11 cellular contexts compared by ENCODE assay signal in genomic region chr13:67353891-67354459, GRCh38.
DNase-seq lines count a peak whose midpoint lies in the region; ATAC-seq and TF ChIP-seq lines count a peak whose summit lies in the region.
"Had no signal": no experiment of that assay in that cellular context is flagged by ENCODE, and none has a peak within 500 bp of the region (broad histone marks: within the 10 kb centered on the region; RNA-seq: fewer than 3 reads in every experiment).

No MANE protein-coding gene starts in this region.

- in situ Hi-C loops in brain microvascular endothelial cell (cut with HindIII; ENCODE audit: low pct_ligation_motif_present, low sequenced_read_pairs) = no loop called here

- H2AFZ ChIP-seq in osteoblast (ENCODE audit: low read length) = peak overlapping the region; percentile 85

- no peak for ATAC-seq in HG03342 (IDR thresholded peaks at IDR 0.05; ENCODE audit: unreplicated experiment)
- no peak for ATAC-seq in GM21423 (IDR thresholded peaks at IDR 0.05; ENCODE audit: unreplicated experiment)

- H3K79me2 ChIP-seq in osteoblast (ENCODE audit: insufficient read depth, low read length) = no peaks in the 10 kb centered on the region

- H4K20me1 ChIP-seq in osteoblast (ENCODE audit: insufficient read depth, low read length) = no peaks in the 10 kb centered on the region

- H3K36me3 ChIP-seq in brain microvascular endothelial cell (replicated peaks) (no peaks in the 10 kb centered on the region), osteoblast (ENCODE audit: insufficient read depth, low read length) (no peaks in the 10 kb centered on the region)

- no peaks in the 10 kb centered on the region for H3K9me3 ChIP-seq in osteoblast (ENCODE audit: low read depth, low read length)

- no peak overlapping the region for H3K27ac ChIP-seq in brain microvascular endothelial cell
- H3K27ac ChIP-seq in osteoblast (ENCODE audit: low read depth, low read length) = peak overlapping the region; percentile 27

- DNase-seq in ELR (ENCODE audit: low read depth) = peak; percentile 28
- peak; percentile 86 for DNase-seq in LHCN-M2 (ENCODE audit: low read depth)
- no peak for DNase-seq in brain microvascular endothelial cell
- DNase-seq in osteoblast (ENCODE audit: insufficient read length, low spot score, missing footprints) = peak; percentile 17
- DNase-seq in NCI-H1105 (lab: John Stamatoyannopoulos, UW) = no peak
- DNase-seq in NOMO-1 treated with dmso at 0.1 percent for 144 hours (lab: John Stamatoyannopoulos, UW; ENCODE audit: unreplicated experiment) = no peak
- DNase-seq: hypothalamus; NCI-H2029; NK-92 treated with Interleukin-12 subunit alpha and Interleukin-12 subunit beta, amount 100 ng/mL, for 24 hours had no signal

- peak overlapping the region; percentile 85 for H3K4me2 ChIP-seq in osteoblast (ENCODE audit: insufficient read depth, low read length)

- no peak for TF ChIP-seq CTCF in brain microvascular endothelial cell (IDR thresholded peaks at IDR 0.05; ENCODE audit: low read depth, low read length, missing control alignments)
- no peak for TF ChIP-seq CTCF in osteoblast (IDR thresholded peaks at IDR 0.05; ENCODE audit: extremely low read depth, low read depth, low read length)

- H3K4me1 ChIP-seq in osteoblast (ENCODE audit: insufficient read depth, low read length) = no peaks in the 10 kb centered on the region

- peak overlapping the region; percentile 25 for H3K4me3 ChIP-seq in brain microvascular endothelial cell (ENCODE audit: low read depth, low read length)
- H3K4me3 ChIP-seq in osteoblast (ENCODE audit: insufficient read depth, low read length) = peak overlapping the region; percentile 67

- no peaks in the 10 kb centered on the region for H3K27me3 ChIP-seq in brain microvascular endothelial cell (replicated peaks)
- no peaks in the 10 kb centered on the region for H3K27me3 ChIP-seq in osteoblast (ENCODE audit: insufficient read depth, low read length)

Comparison
In these comparisons a context has a peak if more than half of its experiments do, and no peak if none do; other contexts are left out.
1. DNase-seq: peak in ELR (single experiment), LHCN-M2 (single experiment) and osteoblast (single experiment); none in brain microvascular endothelial cell (single experiment), NCI-H1105 (single experiment) and NOMO-1 treated with dmso at 0.1 percent for 144 hours (single experiment).